9 cellular contexts compared by ENCODE assay signal in genomic region chr10:56319386-56319785, GRCh38.
DNase-seq lines count a peak whose midpoint lies in the region; ATAC-seq lines count a peak whose summit lies in the region.
"Had no signal": no experiment of that assay in that cellular context is flagged by ENCODE, and none has a peak within 500 bp of the region (broad histone marks: within the 10 kb centered on the region; RNA-seq: fewer than 3 reads in every experiment).

No MANE protein-coding gene starts in this region.

- peak; percentile 98 for ATAC-seq in GM18907 (IDR thresholded peaks at IDR 0.05; ENCODE audit: unreplicated experiment)
- peak; percentile 96 for ATAC-seq in HG02610 (IDR thresholded peaks at IDR 0.05; ENCODE audit: unreplicated experiment)
- ATAC-seq in HG03565 (IDR thresholded peaks at IDR 0.05; ENCODE audit: unreplicated experiment): peak; percentile 98

- DNase-seq in iris pigment epithelial cell (ENCODE audit: low read depth): peak; percentile 9
- DNase-seq in pons (ENCODE audit: low spot score): no peak
- DNase-seq in T-helper 9 cell: no peak
- no peak for DNase-seq in NCI-H2196 (lab: John Stamatoyannopoulos, UW; ENCODE audit: unreplicated experiment)
- no peak for DNase-seq in amygdala (lab: John Stamatoyannopoulos, UW)
- DNase-seq: NCI-H1436 had no signal
